Comparison of ENCODE assay signal across 14 cellular contexts in the genomic region with DNA sequence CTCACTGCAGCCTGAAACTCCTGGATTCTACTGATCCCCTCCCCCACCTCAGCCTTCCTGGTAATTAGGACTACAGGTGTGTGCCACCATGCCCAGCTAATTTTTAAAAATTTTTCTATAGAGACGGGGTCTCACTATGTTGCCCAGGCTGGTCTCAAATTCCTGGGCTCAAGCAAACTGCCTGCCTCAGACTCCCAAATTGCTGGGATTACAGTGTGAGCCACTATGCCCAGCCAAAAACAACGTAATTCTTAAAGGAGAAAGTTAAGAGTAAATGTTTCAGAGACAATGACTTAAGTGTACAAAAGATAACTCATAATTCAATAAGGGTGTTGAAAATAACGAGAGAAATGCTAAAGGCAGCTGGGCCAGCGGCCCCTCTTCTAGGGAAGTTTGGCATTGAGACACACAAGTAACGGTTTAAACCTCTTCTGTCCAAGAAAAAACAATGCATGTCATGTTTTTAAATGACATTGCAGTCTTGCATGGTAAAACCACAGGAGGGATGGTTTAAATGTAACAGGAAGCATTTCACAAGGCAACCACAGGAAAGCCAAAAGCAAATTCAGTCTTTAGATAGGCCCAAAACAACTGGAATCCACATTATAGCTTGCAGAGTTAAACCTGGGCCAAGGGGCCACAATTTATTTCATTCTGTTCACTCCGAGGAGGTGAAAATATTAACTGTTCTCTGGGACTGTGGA. TPM values are rescaled to one million over a fixed set of nuclear protein-coding genes. Genes with fewer than 3 reads are reported as not detected.
A peak's percentile ranks its signal among the peaks of the same experiment; 100 is the strongest.
DNase-seq lines count a peak whose midpoint lies in the region; ATAC-seq and TF ChIP-seq lines count a peak whose summit lies in the region.
"Had no signal": no experiment of that assay in that cellular context is flagged by ENCODE, and none has a peak within 500 bp of the region (broad histone marks: within the 10 kb centered on the region; RNA-seq: fewer than 3 reads in every experiment).

No MANE protein-coding gene starts in this region.

- peaks cover 37% of the 10 kb centered on the region for H3K27me3 Mint-ChIP-seq in CD4-positive, CD25-positive, alpha-beta regulatory T cell

- no peak overlapping the region for H3K4me2 ChIP-seq in PC-9

- H3K79me2 ChIP-seq in PC-9 (ENCODE audit: low read depth) = no peaks in the 10 kb centered on the region

- DNase-seq in CD4-positive, CD25-positive, alpha-beta regulatory T cell = peak in 1 of 3 donors; percentile 30
- DNase-seq in Jurkat, Clone E6-1 (ENCODE audit: low read depth, low spot score) = peak; percentile 56
- DNase-seq in SKM-1 (lab: John Stamatoyannopoulos, UW; ENCODE audit: unreplicated experiment) (peak; percentile 85), PC-9 (no peak), caudate nucleus (lab: John Stamatoyannopoulos, UW) (no peak), cardiac septum (ENCODE audit: low spot score) (no peak), omental fat pad (ENCODE audit: low spot score) (no peak)
- DNase-seq: DMS53, NCI-H774, T-helper 9 cell had no signal

- CTCF ChIA-PET in PC-9 (lab: Charles Lee) = no interaction called here

- peak overlapping the region in 1 of 3 donors; percentile 23 for H3K27ac Mint-ChIP-seq in CD4-positive, CD25-positive, alpha-beta regulatory T cell
- H3K27ac Mint-ChIP-seq: activated T-helper 17 cell treated with anti-CD3 and anti-CD28 coated beads, Interleukin-2, amount 50 U/mL, for 72 hours; nephron had no signal

- H3K27ac ChIP-seq in CD4-positive, CD25-positive, alpha-beta regulatory T cell (ENCODE audit: insufficient read depth, low read length, poor library complexity, severe bottlenecking) = no peak overlapping the region
- H3K27ac ChIP-seq in iPS-20b (ENCODE audit: low read length) = no peak overlapping the region
- H3K27ac ChIP-seq in PC-9 = no peak overlapping the region
- no peak overlapping the region for H3K27ac ChIP-seq in caudate nucleus (ENCODE audit: low read depth, low read length)

- H2AFZ ChIP-seq in PC-9 = no peak overlapping the region

- no TSS peak for BruUV-seq in PC-9 (replicated peaks; lab: Mats Ljungman, UMichigan)

- peaks cover 17% of the 10 kb centered on the region for H3K4me1 ChIP-seq in CD4-positive, CD25-positive, alpha-beta regulatory T cell (ENCODE audit: control insufficient read depth, insufficient read depth, low read length, poor library complexity, severe bottlenecking)
- peaks cover 44% of the 10 kb centered on the region for H3K4me1 ChIP-seq in iPS-20b (ENCODE audit: insufficient read depth, low read length)
- no peaks in the 10 kb centered on the region for H3K4me1 ChIP-seq in PC-9 (replicated peaks; ENCODE audit: insufficient read depth)

- H3K36me3 ChIP-seq in CD4-positive, CD25-positive, alpha-beta regulatory T cell (ENCODE audit: control insufficient read depth, insufficient read depth, low read length) = no peaks in the 10 kb centered on the region
- no peaks in the 10 kb centered on the region for H3K36me3 ChIP-seq in iPS-20b (ENCODE audit: insufficient read depth, low read depth, low read length)
- no peaks in the 10 kb centered on the region for H3K36me3 ChIP-seq in PC-9 (ENCODE audit: low read depth)

- H3K36me3 Mint-ChIP-seq in CD4-positive, CD25-positive, alpha-beta regulatory T cell = no peaks in the 10 kb centered on the region

- peak overlapping the region; percentile 19 for H3K4me3 ChIP-seq in CD4-positive, CD25-positive, alpha-beta regulatory T cell (ENCODE audit: low read depth, low read length)
- no peak overlapping the region for H3K4me3 ChIP-seq in Jurkat, Clone E6-1 (ENCODE audit: low read length)
- H3K4me3 ChIP-seq in iPS-20b (ENCODE audit: low read length) (peak overlapping the region; percentile 10; the same call in 1 of the 2 replicates), PC-9 (no peak overlapping the region)
- H3K4me3 ChIP-seq: lung had no signal

- 0 out of 2 replicates have a peak overlapping the region, but pooled peaks have one; percentile 5 for H3K9ac ChIP-seq in iPS-20b (ENCODE audit: low read depth, low read length)

- no peaks in the 10 kb centered on the region for H3F3A ChIP-seq in PC-9 (ENCODE audit: insufficient read depth, low read depth)

- no peak for ATAC-seq in CD4-positive, CD25-positive, alpha-beta regulatory T cell (ENCODE audit: low read depth in 2 of 2)
- no peak for ATAC-seq in omental fat pad (ENCODE audit: low FRiP score)
- ATAC-seq: activated T-helper 17 cell treated with anti-CD3 and anti-CD28 coated beads, Interleukin-2, amount 50 U/mL, for 72 hours had no signal

- H3K9me3 Mint-ChIP-seq in CD4-positive, CD25-positive, alpha-beta regulatory T cell = peaks cover 0 to 5% (median 0%) of the 10 kb centered on the region in 7 donors
- H3K9me3 Mint-ChIP-seq: activated T-helper 17 cell treated with anti-CD3 and anti-CD28 coated beads, Interleukin-2, amount 50 U/mL, for 72 hours; nephron had no signal

- intact Hi-C loops in PC-9 (cut with micrococcal nuclease; ENCODE audit: unreplicated experiment) = no loop called here
- intact Hi-C loops in cardiac septum (cut with DNase I) = no loop called here

- no peaks in the 10 kb centered on the region for H3K9me2 ChIP-seq in PC-9 (ENCODE audit: insufficient read depth)

- POLR2A ChIA-PET in PC-9 (lab: Charles Lee; ENCODE audit: unreplicated experiment) = no interaction called here

- no peaks in the 10 kb centered on the region for H3K9me3 ChIP-seq in CD4-positive, CD25-positive, alpha-beta regulatory T cell (ENCODE audit: control insufficient read depth in 2 of 2, low read length in 2 of 2)
- H3K9me3 ChIP-seq in iPS-20b (ENCODE audit: insufficient read depth, low read depth, low read length) = no peaks in the 10 kb centered on the region
- no peaks in the 10 kb centered on the region for H3K9me3 ChIP-seq in PC-9 (ENCODE audit: insufficient read depth, low read depth)

- TF ChIP-seq CTCF in PC-9 (conservative IDR thresholded peaks at IDR 0.05) (no peak), omental fat pad (IDR thresholded peaks at IDR 0.05) (no peak)

- no peaks in the 10 kb centered on the region for H4K20me1 ChIP-seq in PC-9 (ENCODE audit: insufficient read depth)

- peaks cover 2 to 33% (median 13%) of the 10 kb centered on the region in 4 donors for H3K4me1 Mint-ChIP-seq in CD4-positive, CD25-positive, alpha-beta regulatory T cell

- peak overlapping the region in 3 of 4 donors; percentile 15 to 40 (median 36) for H3K4me3 Mint-ChIP-seq in CD4-positive, CD25-positive, alpha-beta regulatory T cell
- H3K4me3 Mint-ChIP-seq: activated T-helper 17 cell treated with anti-CD3 and anti-CD28 coated beads, Interleukin-2, amount 50 U/mL, for 72 hours; nephron had no signal

- peaks cover 38% of the 10 kb centered on the region for H3K27me3 ChIP-seq in CD4-positive, CD25-positive, alpha-beta regulatory T cell (ENCODE audit: control insufficient read depth, insufficient read depth, low read length)
- peaks cover 45% of the 10 kb centered on the region for H3K27me3 ChIP-seq in iPS-20b (ENCODE audit: insufficient read depth, low read length)
- peaks cover 5% of the 10 kb centered on the region; the same call in 1 of the 2 replicates for H3K27me3 ChIP-seq in PC-9 (ENCODE audit: insufficient read depth, low read depth)

RNA-seq across cellular contexts. Expression of a gene that starts 5.1 kb away (rescaled TPM):
- total RNA-seq in CD4-positive, CD25-positive, alpha-beta regulatory T cell = 6.5 TPM
- 1 to 10 TPM in 3 of 4 donors, under 1 TPM in 1; 0.89 to 2.6 (median 1.2) TPM for polyA plus RNA-seq in CD4-positive, CD25-positive, alpha-beta regulatory T cell
- 6.6 TPM for polyA plus RNA-seq in Jurkat, Clone E6-1 (2012; ENCODE audit: insufficient read depth, insufficient read length)
- total RNA-seq in PC-9 (2021) = not detected in 2 replicates
- 1.3 TPM for total RNA-seq in cardiac septum
- total RNA-seq in omental fat pad = 1 to 10 TPM in 1 of 4 donors, under 1 TPM in 3; 0.24 to 7.6 (median 0.87) TPM

RNA-seq across cellular contexts. Expression of a gene that starts 26.2 kb away (rescaled TPM):
- 1.0 TPM for total RNA-seq in CD4-positive, CD25-positive, alpha-beta regulatory T cell
- 1 to 10 TPM in 1 of 4 donors, under 1 TPM in 2, not detected in 1; 0.30 to 1.4 (median 0.81) TPM for polyA plus RNA-seq in CD4-positive, CD25-positive, alpha-beta regulatory T cell
- polyA plus RNA-seq in Jurkat, Clone E6-1 (2012; ENCODE audit: insufficient read depth, insufficient read length) = 3.3 TPM
- total RNA-seq in PC-9 (2021) (not detected in 2 replicates), cardiac septum (8.3 TPM), omental fat pad (1 to 10 TPM in 1 of 4 donors, under 1 TPM in 2, not detected in 1; 0.19 to 4.1 (median 0.84) TPM)

RNA-seq across cellular contexts. Expression of a gene that starts 54.6 kb away (rescaled TPM):
- total RNA-seq in CD4-positive, CD25-positive, alpha-beta regulatory T cell = 101 TPM
- polyA plus RNA-seq in CD4-positive, CD25-positive, alpha-beta regulatory T cell = 10 to 100 TPM; 27.8 to 98.9 (median 60.1) TPM
- polyA plus RNA-seq in Jurkat, Clone E6-1 (2012; ENCODE audit: insufficient read depth, insufficient read length) = 8.5 TPM
- total RNA-seq in PC-9 (2021) (not detected in 2 replicates), cardiac septum (54.7 TPM), omental fat pad (10 to 100 TPM; 20.3 to 31.7 (median 26.3) TPM)

Comparison
In these comparisons a context has a peak if more than half of its experiments do, and no peak if none do; other contexts are left out.
1. DNase-seq: peak in Jurkat, Clone E6-1 (single experiment) and SKM-1 (single experiment); none in PC-9 (0 of 2), caudate nucleus (0 of 61), cardiac septum (single experiment) and omental fat pad (single experiment).
2. H3K4me3 ChIP-seq: peak in CD4-positive, CD25-positive, alpha-beta regulatory T cell (single experiment) and iPS-20b (single experiment); none in Jurkat, Clone E6-1 (single experiment) and PC-9 (single experiment).
3. RNA of a gene that starts 54.6 kb away (total RNA-seq): 101 TPM in CD4-positive, CD25-positive, alpha-beta regulatory T cell (single experiment), 54.7 TPM in cardiac septum (single experiment) and 20.3 to 31.7 TPM in omental fat pad; not detected in PC-9; every median in the first group is over 10 times any median in the second.